8 cellular contexts compared by ENCODE assay signal in the genomic region with DNA sequence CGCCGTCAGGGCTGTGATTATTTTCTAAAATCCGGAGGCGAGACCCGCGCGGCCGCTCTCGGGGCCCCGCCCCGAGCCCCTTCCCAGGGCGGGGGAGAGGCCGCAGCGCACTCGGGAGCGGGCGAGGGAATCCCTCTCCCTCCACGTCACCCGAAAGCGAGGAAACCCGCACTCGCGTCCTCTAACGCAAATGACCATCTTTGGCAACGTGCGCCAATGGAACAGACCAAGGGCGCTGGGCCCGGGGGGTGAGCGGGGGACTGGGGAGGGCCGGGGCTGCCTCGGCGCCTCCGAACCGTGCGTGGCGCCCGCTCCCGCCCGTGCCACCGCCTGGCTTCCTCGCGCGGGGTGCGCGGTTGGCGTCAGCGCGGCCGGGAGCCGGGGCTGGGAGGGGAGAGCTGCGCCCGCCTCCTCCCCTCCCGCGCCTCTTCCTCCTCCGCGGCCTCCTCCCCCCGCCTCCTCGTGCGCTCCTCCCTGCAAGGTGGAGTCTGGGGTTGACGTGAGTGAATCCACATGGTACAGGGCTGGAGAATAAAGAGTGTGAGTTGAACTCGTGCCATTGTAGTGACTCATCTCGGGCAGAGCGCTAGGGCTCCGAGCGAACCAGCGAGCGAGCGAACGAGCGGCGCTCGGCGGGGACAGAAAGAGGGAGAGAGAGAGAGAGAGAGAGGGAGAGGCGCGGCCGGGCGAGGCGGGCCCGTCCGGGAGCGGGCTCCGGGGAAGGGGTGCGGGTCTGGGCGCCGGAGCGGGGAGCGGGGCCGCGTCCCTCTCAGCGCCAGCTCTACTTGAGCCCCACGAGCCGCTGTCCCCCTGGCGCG. TPM values are rescaled to one million over a fixed set of nuclear protein-coding genes. Genes with fewer than 3 reads are reported as not detected.
DNase-seq lines count a peak whose midpoint lies in the region; ATAC-seq and TF ChIP-seq lines count a peak whose summit lies in the region.

Gene FOSL2 (plus strand): TSS at position 562 of the 818 bp plus-strand sequence. CDS start 863 bp downstream, outside the sequence.

- H3K4me3 ChIP-seq in effector memory CD4-positive, alpha-beta T cell (ENCODE audit: insufficient read depth, low read depth, low read length, poor library complexity, severe bottlenecking): peak within 1 kb of the TSS; percentile 99

- no peaks in the 10 kb centered on the region for H3K9me3 ChIP-seq in effector memory CD4-positive, alpha-beta T cell (ENCODE audit: control insufficient read depth, low read length)

- ATAC-seq in memory B cell (ENCODE audit: low read depth): peak; percentile 71

- H3K27me3 ChIP-seq in effector memory CD4-positive, alpha-beta T cell (replicated peaks; ENCODE audit: control insufficient read depth, insufficient read depth, low read length, poor library complexity, severe bottlenecking): no peaks in the 10 kb centered on the region

- peaks cover 10% of the 10 kb centered on the region for H3K27me3 Mint-ChIP-seq in memory B cell

- peaks cover 13% of the 10 kb centered on the region for H3K4me1 Mint-ChIP-seq in memory B cell

- TF ChIP-seq CTCF in GM20000 (IDR thresholded peaks at IDR 0.05; ENCODE audit: extremely low read depth, missing control alignments): no peak

- no peaks in the 10 kb centered on the region for H3K36me3 Mint-ChIP-seq in memory B cell

- peaks cover 36% of the 10 kb centered on the region for H3K4me1 ChIP-seq in effector memory CD4-positive, alpha-beta T cell (ENCODE audit: control insufficient read depth, insufficient read depth, low read length, poor library complexity, severe bottlenecking)

- peak within 1 kb of the TSS; percentile 89 for H3K27ac Mint-ChIP-seq in memory B cell

- no peaks in the 10 kb centered on the region for H3K36me3 ChIP-seq in effector memory CD4-positive, alpha-beta T cell (ENCODE audit: control insufficient read depth, insufficient read depth, low read length)

- H3K4me3 Mint-ChIP-seq in memory B cell: peak within 1 kb of the TSS; percentile 93

- peak within 1 kb of the TSS; percentile 88 for H3K27ac ChIP-seq in effector memory CD4-positive, alpha-beta T cell (ENCODE audit: insufficient read depth, low read length, poor library complexity, severe bottlenecking)

- no peaks in the 10 kb centered on the region for H3K9me3 Mint-ChIP-seq in memory B cell

- POLR2A ChIA-PET in activated CD8-positive, alpha-beta memory T cell treated with anti-CD3 and anti-CD28 coated beads for 36 hours (lab: Charles Lee): interaction anchor here (0.9 to 1.7 kb wide), 9 partner anchors 10 to 117 kb away, joined by 3 to 11 read pairs (median 6); no protein-coding TSS in a partner anchor

- CTCF ChIA-PET in activated CD8-positive, alpha-beta memory T cell treated with anti-CD3 and anti-CD28 coated beads for 36 hours (lab: Charles Lee): interaction anchor here (1.0 to 1.6 kb wide), 4 partner anchors 9 to 32 kb away, joined by 3 to 6 read pairs (median 4); no protein-coding TSS in a partner anchor

- peak; percentile 87 for DNase-seq in CMK (ENCODE audit: low read depth)
- peak; percentile 96 for DNase-seq in GM20000 (ENCODE audit: low spot score)
- DNase-seq in HT-29 (ENCODE audit: low spot score): peak; percentile 98
- DNase-seq in NK-92 treated with Interleukin-12 subunit alpha and Interleukin-12 subunit beta, amount 100 ng/mL, for 24 hours (lab: John Stamatoyannopoulos, UW): peak; percentile 91
- DNase-seq in effector memory CD4-positive, alpha-beta T cell: peak; percentile 92 to 95 (median 92)
- DNase-seq in memory B cell (ENCODE audit: low spot score in 2 of 2): peak; percentile 63 to 66
- DNase-seq in stimulated activated CD8-positive, alpha-beta memory T cell treated with anti-CD3 and anti-CD28 coated beads, Interleukin-12 subunit alpha, Interleukin-12 subunit beta, amount 100 ng/mL, for 4 hours (ENCODE audit: low read depth): peak; percentile 89

RNA-seq across cellular contexts. Expression of gene FOSL2, which starts in this region (rescaled TPM):
- 51.5 and 61.8 TPM in 2 replicates for total RNA-seq in HT-29 (2014; rRNA removed; shearing (Covaris generic))
- total RNA-seq in activated CD8-positive, alpha-beta memory T cell treated with anti-CD3 and anti-CD28 coated beads for 36 hours: 10 to 100 TPM; 76.9 to 78.7 TPM

Comparison
In these comparisons a context has a peak if more than half of its experiments do, and no peak if none do; other contexts are left out.
1. Peak in every context shown above with its lines: DNase-seq, ATAC-seq, H3K4me3 ChIP-seq and H3K27ac ChIP-seq.